ENCODE assay signal across 1 cellular context in genomic region chr6:157068691-157069228, GRCh38.
TF ChIP-seq lines count a peak whose summit lies in the region.

No MANE protein-coding gene starts in this region.

TF ChIP-seq in GM12878, 131 proteins besides CTCF, POLR2A, EP300 and RAD21 (continued from another document):
- TF ChIP-seq FOXM1 (IDR thresholded peaks at IDR 0.05; ENCODE audit: low read depth, low read length) (peak; percentile 84; the same call in 1 of the 2 replicates), BCL3 (IDR thresholded peaks at IDR 0.05; ENCODE audit: borderline replicate concordance, insufficient read depth, low read depth, low read length, poor library complexity, severe bottlenecking) (peak; percentile 21), DPF2 (IDR thresholded peaks at IDR 0.05) (peak; percentile 84), MEF2B (IDR thresholded peaks at IDR 0.05; ENCODE audit: partially characterized antibody, poor library complexity, severe bottlenecking) (peak; percentile 71), IKZF2 (IDR thresholded peaks at IDR 0.05) (peak; percentile 66 to 87; a peak in 3 of 4 replicates), JUNB (IDR thresholded peaks at IDR 0.05) (peak; percentile 95), IKZF1 (conservative IDR thresholded peaks at IDR 0.05) (peak; percentile 72), MLLT1 (IDR thresholded peaks at IDR 0.05) (peak; percentile 67; the same call in 1 of the 2 replicates), CUX1 (IDR thresholded peaks at IDR 0.05; ENCODE audit: insufficient replicate concordance, low read depth, low read length) (no peak)
